Comparison of ENCODE assay signal across 1 cellular context in the genomic region with DNA sequence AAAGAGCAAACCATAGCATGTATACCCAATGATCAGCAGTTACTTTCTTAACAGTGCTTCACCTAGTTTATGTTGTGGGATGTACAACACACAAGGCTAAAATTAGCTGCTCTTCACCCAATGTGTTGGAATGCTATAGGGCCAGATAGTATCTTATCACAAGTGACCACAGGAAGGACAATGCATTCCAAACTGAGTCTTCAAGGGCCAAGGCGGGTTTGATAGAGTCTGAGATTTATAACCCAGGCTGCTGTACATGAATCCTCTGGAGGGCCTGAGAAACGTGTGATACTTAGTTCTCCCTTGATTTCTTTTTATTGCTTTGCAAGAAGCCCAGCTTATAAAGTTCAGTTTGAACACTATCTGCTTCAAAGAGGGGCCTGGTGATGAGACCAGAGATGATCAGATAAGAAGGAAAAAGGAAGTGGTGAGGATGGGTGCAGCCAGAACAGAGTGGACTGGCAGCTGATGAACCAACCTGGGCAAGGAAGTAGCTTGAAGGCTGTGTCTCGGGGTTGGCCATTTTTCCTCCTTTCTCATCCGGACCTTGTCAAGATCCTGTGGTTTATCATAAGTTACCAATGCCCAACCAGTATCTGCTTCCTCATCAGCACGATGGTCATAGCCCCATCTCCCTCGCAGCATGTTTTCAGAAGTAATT.
TF ChIP-seq lines count a peak whose summit lies in the region.

No MANE protein-coding gene starts in this region.

TF ChIP-seq in IMR-90, 13 proteins besides CTCF, POLR2A, EP300 and RAD21 (continued from another document):
- no peak for TF ChIP-seq SMC3 (IDR thresholded peaks at IDR 0.05; ENCODE audit: low read depth, low read length)
- TF ChIP-seq MAFK (IDR thresholded peaks at IDR 0.05; ENCODE audit: low read depth, low read length), result no peak
- no peak for TF ChIP-seq CHD1 (IDR thresholded peaks at IDR 0.05; ENCODE audit: low read depth, low read length)
- no peak for TF ChIP-seq USF2 (IDR thresholded peaks at IDR 0.05; ENCODE audit: low read depth, low read length)
- TF ChIP-seq, protein P1, sequence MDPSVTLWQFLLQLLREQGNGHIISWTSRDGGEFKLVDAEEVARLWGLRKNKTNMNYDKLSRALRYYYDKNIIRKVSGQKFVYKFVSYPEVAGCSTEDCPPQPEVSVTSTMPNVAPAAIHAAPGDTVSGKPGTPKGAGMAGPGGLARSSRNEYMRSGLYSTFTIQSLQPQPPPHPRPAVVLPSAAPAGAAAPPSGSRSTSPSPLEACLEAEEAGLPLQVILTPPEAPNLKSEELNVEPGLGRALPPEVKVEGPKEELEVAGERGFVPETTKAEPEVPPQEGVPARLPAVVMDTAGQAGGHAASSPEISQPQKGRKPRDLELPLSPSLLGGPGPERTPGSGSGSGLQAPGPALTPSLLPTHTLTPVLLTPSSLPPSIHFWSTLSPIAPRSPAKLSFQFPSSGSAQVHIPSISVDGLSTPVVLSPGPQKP (IDR thresholded peaks at IDR 0.05; ENCODE audit: borderline replicate concordance, low read depth, low read length), result no peak
- TF ChIP-seq BHLHE40 (IDR thresholded peaks at IDR 0.05; ENCODE audit: low read depth, low read length), result no peak
- TF ChIP-seq NFE2L2 (IDR thresholded peaks at IDR 0.05; ENCODE audit: low read depth, low read length), result no peak
- TF ChIP-seq MXI1 (IDR thresholded peaks at IDR 0.05; ENCODE audit: borderline replicate concordance, low read depth, low read length), result no peak
- TF ChIP-seq FOS (IDR thresholded peaks at IDR 0.05; ENCODE audit: low read depth, low read length), result no peak
